ENCODE assay signal across 1 cellular context in the genomic region with DNA sequence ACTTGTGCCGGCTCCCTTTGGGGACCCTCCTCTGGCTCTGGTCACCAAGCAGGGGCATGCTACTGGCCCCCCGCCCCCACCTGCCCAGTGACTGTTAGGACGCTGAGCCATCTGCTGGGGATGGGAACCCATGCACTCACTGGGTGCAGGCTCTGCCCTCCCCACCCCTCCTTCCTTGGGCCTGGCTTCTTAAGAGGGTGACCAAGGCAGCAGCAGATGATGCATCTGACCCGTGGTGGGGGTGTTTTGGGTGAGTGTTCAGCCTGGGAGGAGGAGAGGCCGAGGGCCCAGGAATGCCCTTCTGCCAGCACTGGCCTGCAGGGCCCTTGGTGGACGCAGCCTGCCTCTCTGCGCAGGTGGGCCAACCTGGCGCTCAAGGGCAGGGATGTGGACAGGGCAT.
TF ChIP-seq lines count a peak whose summit lies in the region.

No MANE protein-coding gene starts in this region.

TF ChIP-seq in GM12891, 5 proteins besides CTCF, POLR2A, EP300 and RAD21:
- TF ChIP-seq POLR2AphosphoS5 (IDR thresholded peaks at IDR 0.05; ENCODE audit: low read depth, low read length): no peak
